10 cellular contexts compared by ENCODE assay signal in genomic region chr7:5827755-5828154, GRCh38. TPM values are rescaled to one million over a fixed set of nuclear protein-coding genes. Genes with fewer than 3 reads are reported as not detected.
DNase-seq lines count a peak whose midpoint lies in the region; ATAC-seq and TF ChIP-seq lines count a peak whose summit lies in the region.
"Had no signal": no experiment of that assay in that cellular context is flagged by ENCODE, and none has a peak within 500 bp of the region (broad histone marks: within the 10 kb centered on the region; RNA-seq: fewer than 3 reads in every experiment).

No MANE protein-coding gene starts in this region.

- DNase-seq in ELR (ENCODE audit: low read depth) (peak; percentile 41), MM.1S (peak; percentile 47), kidney epithelial cell (ENCODE audit: low read depth) (no peak), epidermal melanocyte (ENCODE audit: insufficient read length, low spot score) (no peak), gastrocnemius medialis (no peak)
- peak; percentile 42 to 44 for DNase-seq in activated T-cell treated with anti-CD3 and anti-CD28 coated beads, Interleukin-2, amount 50 U/mL, for 72 hours

- in situ Hi-C loops in gastrocnemius medialis (cut with MboI; ENCODE audit: low sequenced_read_pairs in 4 of 4), result no loop called here

- H3F3A ChIP-seq in MM.1S (ENCODE audit: insufficient read depth, low read length), result peaks cover 5% of the 10 kb centered on the region

- no peaks in the 10 kb centered on the region for H4K20me1 ChIP-seq in MM.1S (ENCODE audit: insufficient read depth, low read length)

- H3K9me3 Mint-ChIP-seq in activated T-cell treated with anti-CD3 and anti-CD28 coated beads, Interleukin-2, amount 50 U/mL, for 72 hours, result no peaks in the 10 kb centered on the region
- H3K9me3 Mint-ChIP-seq: memory B cell had no signal

- H3K27me3 ChIP-seq in MM.1S (replicated peaks; ENCODE audit: insufficient read depth, low read length) (no peaks in the 10 kb centered on the region), kidney epithelial cell (ENCODE audit: control insufficient read depth, insufficient read depth, low read length) (peaks cover 2% of the 10 kb centered on the region), gastrocnemius medialis (no peaks in the 10 kb centered on the region)

- H2AFZ ChIP-seq in MM.1S (ENCODE audit: low read length), result no peak overlapping the region

- intact Hi-C loops in gastrocnemius medialis (cut with DNase I; ENCODE audit: low total_unique reads), result no loop called here

- H3K27me3 Mint-ChIP-seq in activated T-cell treated with anti-CD3 and anti-CD28 coated beads, Interleukin-2, amount 50 U/mL, for 72 hours (ENCODE audit: low read depth), result no peaks in the 10 kb centered on the region
- H3K27me3 Mint-ChIP-seq: memory B cell had no signal

- H3K4me1 Mint-ChIP-seq in activated T-cell treated with anti-CD3 and anti-CD28 coated beads, Interleukin-2, amount 50 U/mL, for 72 hours (ENCODE audit: low read depth), result peaks cover 35% of the 10 kb centered on the region

- H3K4me1 ChIP-seq in MM.1S (ENCODE audit: low read length) (no peaks in the 10 kb centered on the region), gastrocnemius medialis (peaks cover 0 to 5% of the 10 kb centered on the region in 2 donors)

- ATAC-seq in activated T-cell treated with anti-CD3 and anti-CD28 coated beads, Interleukin-2, amount 50 U/mL, for 72 hours (replicated peaks in 1 of 2), result no peak
- ATAC-seq in GM19463 (IDR thresholded peaks at IDR 0.05; ENCODE audit: unreplicated experiment) (no peak), gastrocnemius medialis (no peak), GM21786 (IDR thresholded peaks at IDR 0.05; ENCODE audit: unreplicated experiment) (no peak)

- TF ChIP-seq CTCF in MM.1S (IDR thresholded peaks at IDR 0.05; ENCODE audit: low read length) (peak; percentile 65), kidney epithelial cell (IDR thresholded peaks at IDR 0.05; ENCODE audit: insufficient read depth, low read length, poor library complexity, severe bottlenecking) (peak; percentile 61), gastrocnemius medialis (IDR thresholded peaks at IDR 0.05 in 4 of 5, conservative IDR thresholded peaks at IDR 0.05 in 1 of 5) (peak in 1 of 5 experiments; percentile 8)

- no peak overlapping the region for H3K9ac ChIP-seq in MM.1S (ENCODE audit: low read length)

- H3K36me3 Mint-ChIP-seq in activated T-cell treated with anti-CD3 and anti-CD28 coated beads, Interleukin-2, amount 50 U/mL, for 72 hours (ENCODE audit: insufficient read depth in 2 of 2), result no peaks in the 10 kb centered on the region
- H3K36me3 Mint-ChIP-seq: memory B cell had no signal

- H3K27ac ChIP-seq in MM.1S (ENCODE audit: low read length) (no peak overlapping the region), gastrocnemius medialis (no peak overlapping the region)
- H3K27ac ChIP-seq: SK-N-MC had no signal

- no peak overlapping the region for H3K4me3 Mint-ChIP-seq in activated T-cell treated with anti-CD3 and anti-CD28 coated beads, Interleukin-2, amount 50 U/mL, for 72 hours
- H3K4me3 Mint-ChIP-seq: memory B cell had no signal

- no peak for TF ChIP-seq POLR2A in gastrocnemius medialis (IDR thresholded peaks at IDR 0.05)

- no peaks in the 10 kb centered on the region for H3K79me2 ChIP-seq in MM.1S (ENCODE audit: low read length)

- no peaks in the 10 kb centered on the region for H3K36me3 ChIP-seq in MM.1S (replicated peaks; ENCODE audit: insufficient read depth, low read length)
- no peaks in the 10 kb centered on the region for H3K36me3 ChIP-seq in kidney epithelial cell (ENCODE audit: control insufficient read depth, insufficient read depth, low read length)
- H3K36me3 ChIP-seq in gastrocnemius medialis, result no peaks in the 10 kb centered on the region

- H3K4me2 ChIP-seq in MM.1S (ENCODE audit: low read depth, low read length), result no peak overlapping the region

- no peak overlapping the region for H3K27ac Mint-ChIP-seq in activated T-cell treated with anti-CD3 and anti-CD28 coated beads, Interleukin-2, amount 50 U/mL, for 72 hours
- H3K27ac Mint-ChIP-seq: memory B cell had no signal

- H3K9me3 ChIP-seq in MM.1S (replicated peaks; ENCODE audit: insufficient read depth, low read length) (no peaks in the 10 kb centered on the region), gastrocnemius medialis (no peaks in the 10 kb centered on the region)

- H3K4me3 ChIP-seq in MM.1S (ENCODE audit: low read length) (no peak overlapping the region), kidney epithelial cell (ENCODE audit: low read depth, low read length) (no peak overlapping the region), gastrocnemius medialis (no peak overlapping the region)
- H3K4me3 ChIP-seq: SK-N-MC had no signal

- no peaks in the 10 kb centered on the region for H3K9me2 ChIP-seq in MM.1S (replicated peaks; ENCODE audit: insufficient read depth, low read length)

RNA-seq across cellular contexts. Expression of gene RNF216, which starts 46.3 kb away (rescaled TPM):
- total RNA-seq in activated T-cell treated with anti-CD3 and anti-CD28 coated beads, Interleukin-2, amount 50 U/mL, for 72 hours, result 10 to 100 TPM; 44.6 to 45.7 TPM
- total RNA-seq in kidney epithelial cell, result 38.9 and 39.9 TPM in 2 replicates
- 10 to 100 TPM; 25.4 to 33.0 (median 26.8) TPM for total RNA-seq in gastrocnemius medialis

RNA-seq across cellular contexts. Expression of gene OCM, which starts 52.8 kb away (rescaled TPM):
- total RNA-seq in activated T-cell treated with anti-CD3 and anti-CD28 coated beads, Interleukin-2, amount 50 U/mL, for 72 hours, result under 1 TPM in 1 of 2 donors, not detected in 1; 0.81 TPM
- total RNA-seq in kidney epithelial cell (not detected in 2 replicates), gastrocnemius medialis (not detected)

Comparison
In these comparisons a context has a peak if more than half of its experiments do, and no peak if none do; other contexts are left out.
1. DNase-seq: peak in ELR (single experiment), MM.1S (single experiment) and activated T-cell treated with anti-CD3 and anti-CD28 coated beads, Interleukin-2, amount 50 U/mL, for 72 hours (2 of 2); none in kidney epithelial cell (single experiment), epidermal melanocyte (single experiment) and gastrocnemius medialis (0 of 2).